ENCODE assay signal across 8 cellular contexts in genomic region chr1:42922687-42923366, GRCh38. TPM values are rescaled to one million over a fixed set of nuclear protein-coding genes. Genes with fewer than 3 reads are reported as not detected.
DNase-seq lines count a peak whose midpoint lies in the region; ATAC-seq and TF ChIP-seq lines count a peak whose summit lies in the region.

No MANE protein-coding gene starts in this region.

- DNase-seq in COR-L47 (lab: John Stamatoyannopoulos, UW), result peak; percentile 62
- peak; percentile 77 for DNase-seq in NCI-H1694 treated with DMSO at 0.1 percent for 48 hours (lab: John Stamatoyannopoulos, UW)
- no peak for DNase-seq in chondrocyte (ENCODE audit: low spot score)
- peak; percentile 86 for DNase-seq in kidney tubule cell (ENCODE audit: low spot score)
- DNase-seq in stimulated activated CD8-positive, alpha-beta memory T cell treated with anti-CD3 and anti-CD28 coated beads, Interleukin-7, amount 100 ng/mL, for 24 hours (ENCODE audit: low read depth), result peak; percentile 26

- no peaks in the 10 kb centered on the region for H3K27me3 Mint-ChIP-seq in T-helper 1 cell treated with Interleukin-12 subunit alpha and Interleukin-12 subunit beta and Interleukin-4 antibody, amounts not matched to agents 30 μg/mL and 1 μg/mL, for 36 hours (ENCODE audit: low read depth)
- no peaks in the 10 kb centered on the region for H3K27me3 Mint-ChIP-seq in chondrocyte (ENCODE audit: low read depth)

- peak; percentile 83 for TF ChIP-seq CTCF in chondrocyte (IDR thresholded peaks at IDR 0.05)

- ATAC-seq in GM21576 (IDR thresholded peaks at IDR 0.05; ENCODE audit: unreplicated experiment), result peak; percentile 32
- ATAC-seq in HG03457 (IDR thresholded peaks at IDR 0.05; ENCODE audit: unreplicated experiment), result no peak

- no peaks in the 10 kb centered on the region for H3K9me3 Mint-ChIP-seq in T-helper 1 cell treated with Interleukin-12 subunit alpha and Interleukin-12 subunit beta and Interleukin-4 antibody, amounts not matched to agents 30 μg/mL and 1 μg/mL, for 36 hours
- no peaks in the 10 kb centered on the region for H3K9me3 Mint-ChIP-seq in chondrocyte (ENCODE audit: low read depth)

- H3K4me3 Mint-ChIP-seq in T-helper 1 cell treated with Interleukin-12 subunit alpha and Interleukin-12 subunit beta and Interleukin-4 antibody, amounts not matched to agents 30 μg/mL and 1 μg/mL, for 36 hours, result peak overlapping the region; percentile 92
- peak overlapping the region; percentile 88 for H3K4me3 Mint-ChIP-seq in chondrocyte (ENCODE audit: unreplicated experiment)

- H3K27ac Mint-ChIP-seq in T-helper 1 cell treated with Interleukin-12 subunit alpha and Interleukin-12 subunit beta and Interleukin-4 antibody, amounts not matched to agents 30 μg/mL and 1 μg/mL, for 36 hours, result peak overlapping the region; percentile 94
- peak overlapping the region; percentile 96 for H3K27ac Mint-ChIP-seq in chondrocyte (ENCODE audit: unreplicated experiment)

- H3K36me3 Mint-ChIP-seq in T-helper 1 cell treated with Interleukin-12 subunit alpha and Interleukin-12 subunit beta and Interleukin-4 antibody, amounts not matched to agents 30 μg/mL and 1 μg/mL, for 36 hours (ENCODE audit: low read depth), result peaks cover 23% of the 10 kb centered on the region
- peaks cover 15% of the 10 kb centered on the region for H3K36me3 Mint-ChIP-seq in chondrocyte (ENCODE audit: low read depth)

- H3K4me1 Mint-ChIP-seq in T-helper 1 cell treated with Interleukin-12 subunit alpha and Interleukin-12 subunit beta and Interleukin-4 antibody, amounts not matched to agents 30 μg/mL and 1 μg/mL, for 36 hours (ENCODE audit: low read depth), result peaks cover 30% of the 10 kb centered on the region
- peaks cover 34% of the 10 kb centered on the region for H3K4me1 Mint-ChIP-seq in chondrocyte (ENCODE audit: low read depth)

RNA-seq across cellular contexts. Expression of gene SLC2A1, which starts 35.8 kb away (rescaled TPM):
- 141 to 192 TPM (median 190 TPM) in 3 replicates for total RNA-seq in chondrocyte
